27 cellular contexts compared by ENCODE assay signal in the genomic region with DNA sequence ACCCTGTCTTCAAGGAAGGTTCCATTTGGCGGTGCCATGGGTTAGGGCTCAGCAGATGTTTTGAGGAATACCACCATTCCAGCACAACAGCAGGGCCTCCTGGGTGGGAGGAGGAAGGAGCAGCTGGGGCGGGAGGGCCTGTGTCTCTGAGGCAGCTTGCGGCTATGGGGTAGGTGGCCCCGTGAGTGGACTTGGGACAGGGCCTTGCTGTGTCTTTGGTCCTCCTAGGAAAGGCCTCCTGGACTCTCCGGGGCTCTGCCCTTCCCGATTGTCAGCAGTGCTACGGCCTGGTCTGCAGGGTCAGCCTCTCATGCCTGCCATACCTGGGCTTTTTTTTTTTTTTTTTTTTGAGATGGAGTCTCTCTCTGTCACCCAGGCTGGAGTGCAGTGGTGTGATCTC.
"Had no signal": no experiment of that assay in that cellular context is flagged by ENCODE, and none has a peak within 500 bp of the region (broad histone marks: within the 10 kb centered on the region; RNA-seq: fewer than 3 reads in every experiment).

No MANE protein-coding gene starts in this region.

- ATAC-seq: left colon; mucosa of descending colon; naive thymus-derived CD4-positive, alpha-beta T cell; right lobe of liver; stimulated activated effector memory CD8-positive, alpha-beta T cell treated with anti-CD3 and anti-CD28 coated beads, Interleukin-12 subunit alpha, Interleukin-12 subunit beta, amount 100 ng/mL, for 72 hours; upper lobe of right lung had no signal

- FAIRE-seq: keratinocyte, urothelium cell line had no signal

- H3K27ac Mint-ChIP-seq: memory B cell; naive thymus-derived CD4-positive, alpha-beta T cell; nephron; progenitor cell of endocrine pancreas; stimulated activated effector memory CD8-positive, alpha-beta T cell treated with anti-CD3 and anti-CD28 coated beads, Interleukin-12 subunit alpha, Interleukin-12 subunit beta, amount 100 ng/mL, for 72 hours; stimulated activated naive CD8-positive, alpha-beta T cell treated with anti-CD3 and anti-CD28 coated beads, Interleukin-15, Interleukin-2, amounts not matched to agents 100 ng/mL and 50 ng/mL, for 24 hours had no signal

- H3K27me3 ChIP-seq: right atrium auricular region, right lobe of liver had no signal

- DNase-seq: head of caudate nucleus; hippocampal formation; left colon; left ventricle myocardium inferior; midbrain; mucosa of descending colon; naive thymus-derived CD4-positive, alpha-beta T cell; nucleus accumbens; right lobe of liver; stimulated activated CD4-positive, alpha-beta T cell treated with anti-CD3 and anti-CD28 coated beads, Interleukin-4, amount 100 ng/mL, for 24 hours; stimulated activated naive CD4-positive, alpha-beta T cell; trophoblast cell had no signal

- H3K4me1 ChIP-seq: left ventricle myocardium inferior, right atrium auricular region, suprapubic skin, tibial artery, upper lobe of right lung had no signal

- H3K9ac ChIP-seq: parathyroid adenoma had no signal

- H3K4me3 ChIP-seq: left ventricle myocardium inferior, mucosa of descending colon, right atrium auricular region, right lobe of liver, skin epidermis, suprapubic skin, thoracic aorta, tibial artery, upper lobe of right lung had no signal

- H3K9me3 Mint-ChIP-seq: memory B cell; neural crest cell; stimulated activated naive CD8-positive, alpha-beta T cell treated with anti-CD3 and anti-CD28 coated beads, Interleukin-15, Interleukin-2, amounts not matched to agents 100 ng/mL and 50 ng/mL, for 24 hours had no signal

- H3K36me3 Mint-ChIP-seq: stimulated activated effector memory CD8-positive, alpha-beta T cell treated with anti-CD3 and anti-CD28 coated beads, Interleukin-12 subunit alpha, Interleukin-12 subunit beta, amount 100 ng/mL, for 72 hours had no signal

- H3K9me3 ChIP-seq: right lobe of liver, upper lobe of right lung had no signal

- H3K4me3 Mint-ChIP-seq: memory B cell; naive thymus-derived CD4-positive, alpha-beta T cell; nephron; neural crest cell; stimulated activated effector memory CD8-positive, alpha-beta T cell treated with anti-CD3 and anti-CD28 coated beads, Interleukin-12 subunit alpha, Interleukin-12 subunit beta, amount 100 ng/mL, for 72 hours; stimulated activated naive CD8-positive, alpha-beta T cell treated with anti-CD3 and anti-CD28 coated beads, Interleukin-15, Interleukin-2, amounts not matched to agents 100 ng/mL and 50 ng/mL, for 24 hours had no signal

- H3K79me2 ChIP-seq: parathyroid adenoma had no signal

- H3K36me3 ChIP-seq: left ventricle myocardium inferior, right atrium auricular region, right lobe of liver, suprapubic skin, thoracic aorta, tibial artery, upper lobe of right lung had no signal

- H2AFZ ChIP-seq: parathyroid adenoma had no signal

- H3K27ac ChIP-seq: left ventricle myocardium inferior, parathyroid adenoma, right atrium auricular region, right lobe of liver, skin epidermis, suprapubic skin, thoracic aorta, tibial artery, upper lobe of right lung had no signal

- H3K4me1 Mint-ChIP-seq: memory B cell; nephron; stimulated activated effector memory CD8-positive, alpha-beta T cell treated with anti-CD3 and anti-CD28 coated beads, Interleukin-12 subunit alpha, Interleukin-12 subunit beta, amount 100 ng/mL, for 72 hours had no signal
